In genomic region chr15:59251001-59251845, GRCh38 we compare ENCODE assay signal across 12 cellular contexts. TPM values are rescaled to one million over a fixed set of nuclear protein-coding genes. Genes with fewer than 3 reads are reported as not detected.
DNase-seq lines count a peak whose midpoint lies in the region; ATAC-seq lines count a peak whose summit lies in the region.
"Had no signal": no experiment of that assay in that cellular context is flagged by ENCODE, and none has a peak within 500 bp of the region (broad histone marks: within the 10 kb centered on the region; RNA-seq: fewer than 3 reads in every experiment).

No MANE protein-coding gene starts in this region.

- H3K4me1 ChIP-seq in esophagus (ENCODE audit: control insufficient read depth in 2 of 2, insufficient read depth in 2 of 2, low read length in 1 of 2), result peaks cover 0 to 11% of the 10 kb centered on the region in 2 donors
- H3K4me1 ChIP-seq: adrenal gland had no signal

- no peak overlapping the region for H3K4me3 ChIP-seq in esophagus (ENCODE audit: low read depth in 1 of 2, low read length in 2 of 2)
- H3K4me3 ChIP-seq: adrenal gland, esophagus muscularis mucosa had no signal

- ATAC-seq in GM18508 (IDR thresholded peaks at IDR 0.05; ENCODE audit: insufficient read depth, unreplicated experiment), result peak; percentile 31
- ATAC-seq in GM21515 (IDR thresholded peaks at IDR 0.05; ENCODE audit: unreplicated experiment), result peak; percentile 51
- peak; percentile 43 for ATAC-seq in HG03439 (IDR thresholded peaks at IDR 0.05; ENCODE audit: unreplicated experiment)
- no peak for ATAC-seq in GM21526 (IDR thresholded peaks at IDR 0.05; ENCODE audit: low FRiP score, unreplicated experiment)
- ATAC-seq in T-cell (replicated peaks in 1 of 4), result no peak

- peak overlapping the region; percentile 41 to 67 for H3K27ac ChIP-seq in esophagus (ENCODE audit: low read depth in 2 of 2, low read length in 1 of 2)
- H3K27ac ChIP-seq: adrenal gland, esophagus muscularis mucosa had no signal

- H3K9me3 Mint-ChIP-seq in T-cell, result no peaks in the 10 kb centered on the region

- CTCF ChIA-PET in T-cell (lab: Charles Lee), result no interaction called here

- H3K4me3 Mint-ChIP-seq in T-cell, result no peak overlapping the region

- POLR2A ChIA-PET in T-cell (lab: Charles Lee), result no interaction called here

- H3K27me3 ChIP-seq in esophagus (ENCODE audit: control insufficient read depth in 1 of 2, insufficient read depth in 2 of 2, low read length in 2 of 2), result no peaks in the 10 kb centered on the region
- H3K27me3 ChIP-seq: adrenal gland, esophagus muscularis mucosa had no signal

- H3K27ac Mint-ChIP-seq in T-cell, result no peak overlapping the region

- H3K36me3 Mint-ChIP-seq in T-cell, result no peaks in the 10 kb centered on the region

- peaks cover 0 to 3% of the 10 kb centered on the region in 2 donors for H3K36me3 ChIP-seq in esophagus (ENCODE audit: control insufficient read depth in 2 of 2, insufficient read depth in 2 of 2, low read length in 1 of 2)
- H3K36me3 ChIP-seq: adrenal gland had no signal

- no peak for DNase-seq in activated CD4-positive, alpha-beta T cell treated with anti-CD3 and anti-CD28 coated beads for 1 hour
- DNase-seq in T-cell (no peak), NCI-H2171 treated with DMSO at 0.1 percent for 48 hours (lab: John Stamatoyannopoulos, UW) (no peak)
- DNase-seq: adrenal gland, NCI-H226, small intestine had no signal

- no peaks in the 10 kb centered on the region for H3K27me3 Mint-ChIP-seq in T-cell

- WGBS in esophagus, 2 donors, result 67 to 69% methylated on average over 7 of the region's 7 CpGs

- peaks cover 0 to 16% (median 11%) of the 10 kb centered on the region in 3 donors for H3K4me1 Mint-ChIP-seq in T-cell

- no peaks in the 10 kb centered on the region for H3K9me3 ChIP-seq in esophagus (ENCODE audit: control insufficient read depth in 2 of 2, insufficient read depth in 1 of 2, low read depth in 1 of 2, low read length in 1 of 2)
- H3K9me3 ChIP-seq: adrenal gland, esophagus muscularis mucosa had no signal

RNA-seq across cellular contexts. Expression of gene LDHAL6B, which starts 44.6 kb away (rescaled TPM):
- polyA plus RNA-seq in esophagus, result not detected
- total RNA-seq in T-cell, result not detected
- total RNA-seq: adrenal gland, esophagus muscularis mucosa had no signal
- polyA plus RNA-seq: adrenal gland, small intestine had no signal

Comparison
In these comparisons a context has a peak if more than half of its experiments do, and no peak if none do; other contexts are left out.
1. ATAC-seq: peak in GM18508 (single experiment), GM21515 (single experiment) and HG03439 (single experiment); none in GM21526 (single experiment) and T-cell (0 of 4).